15 cellular contexts compared by ENCODE assay signal in the genomic region with DNA sequence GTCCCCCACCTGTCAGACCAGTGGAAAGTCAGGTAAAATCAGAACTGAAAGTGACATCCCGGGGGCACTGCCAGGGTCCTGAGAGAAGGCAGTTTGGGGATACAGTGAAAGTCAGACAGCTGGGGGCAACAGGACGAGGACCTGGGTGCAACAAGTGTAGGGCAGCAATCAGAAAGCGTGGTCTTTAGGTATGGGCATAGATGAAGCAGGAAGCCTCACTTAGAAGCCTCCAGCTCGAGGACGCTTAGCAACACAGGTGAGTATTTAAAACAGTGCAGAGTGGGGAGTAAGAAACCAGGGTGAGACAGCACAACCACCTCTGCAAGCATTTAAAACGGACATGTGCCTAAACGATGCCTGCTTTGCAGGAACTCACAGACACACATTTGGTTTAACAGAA.
"Had no signal": no experiment of that assay in that cellular context is flagged by ENCODE, and none has a peak within 500 bp of the region (broad histone marks: within the 10 kb centered on the region; RNA-seq: fewer than 3 reads in every experiment).

No MANE protein-coding gene starts in this region.

- H3K4me3 ChIP-seq: sigmoid colon, suprapubic skin had no signal

- H3K27me3 ChIP-seq: sigmoid colon, suprapubic skin had no signal

- H3K27ac ChIP-seq: suprapubic skin, VCaP had no signal

- DNase-seq: activated CD4-positive, alpha-beta memory T cell treated with anti-CD3 and anti-CD28 coated beads for 36 hours; activated gamma-delta T cell treated with Interleukin-2 at 50 U/mL for 16 hours; activated naive CD8-positive, alpha-beta T cell treated with anti-CD3 and anti-CD28 coated beads, Interleukin-2, amount 10 ng/mL, durations not matched to agents 7 days and 5 days; activated T-cell treated with anti-CD3 and anti-CD28 coated beads, Interleukin-2, amount 50 U/mL, for 4 hours; anterior cingulate cortex; cerebellar nuclear complex; dermis blood vessel endothelial cell; hypothalamus; kidney glomerular epithelial cell; nephron progenitor cell; sigmoid colon; stimulated activated CD4-positive, alpha-beta T cell treated with anti-CD3 and anti-CD28 coated beads, Interleukin-2, amount 100 ng/mL, for 24 hours; stimulated activated naive CD4-positive, alpha-beta T cell treated with Interleukin-2 at 50 U/mL for 16 hours had no signal

- H3K36me3 ChIP-seq: sigmoid colon, suprapubic skin had no signal

- H3K9me3 ChIP-seq: sigmoid colon, suprapubic skin had no signal
